Comparison of ENCODE assay signal across 1 cellular context in the genomic region with DNA sequence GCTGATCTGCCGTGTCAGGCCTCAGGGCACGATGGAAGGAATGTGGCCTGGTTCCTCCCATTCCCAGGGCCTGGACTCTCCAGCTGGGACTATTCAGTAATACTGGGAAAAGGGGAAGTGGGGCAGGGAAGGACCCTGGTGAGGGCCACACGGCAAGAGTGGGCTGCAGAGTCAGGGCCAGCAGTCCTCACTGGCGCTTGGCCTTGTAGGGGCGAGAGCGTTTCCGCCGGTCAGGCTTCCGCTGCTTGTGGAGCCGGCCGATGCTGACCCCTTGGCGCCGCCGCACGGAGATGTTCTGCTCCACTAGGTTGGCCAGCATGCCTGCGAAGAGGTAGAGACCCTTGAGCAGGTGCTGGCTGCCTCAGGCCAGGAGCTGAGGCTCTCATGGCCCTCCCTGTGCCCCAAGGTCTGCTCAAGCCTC.
A peak's percentile ranks its signal among the peaks of the same experiment; 100 is the strongest.
TF ChIP-seq lines count a peak whose summit lies in the region.

No MANE protein-coding gene starts in this region.

TF ChIP-seq in HepG2, 621 proteins besides CTCF, POLR2A, EP300 and RAD21:
- TF ChIP-seq RBFOX2 (IDR thresholded peaks at IDR 0.05; ENCODE audit: low read depth, low read length) = 0 out of 2 replicates have a peak, but pooled peaks have one; percentile 38
- no peak for TF ChIP-seq BRF2 (CRISPR knock-in tag; IDR thresholded peaks at IDR 0.05)
- TF ChIP-seq ZNF24 (IDR thresholded peaks at IDR 0.05) = no peak
- no peak for TF ChIP-seq JUN (CRISPR knock-in tag; IDR thresholded peaks at IDR 0.05)
